In genomic region chr10:71848325-71849277, GRCh38 we compare ENCODE assay signal across 8 cellular contexts. TPM values are rescaled to one million over a fixed set of nuclear protein-coding genes. Genes with fewer than 3 reads are reported as not detected.
DNase-seq lines count a peak whose midpoint lies in the region; ATAC-seq and TF ChIP-seq lines count a peak whose summit lies in the region.

No MANE protein-coding gene starts in this region.

- H4K8ac ChIP-seq in mesenchymal stem cell (ENCODE audit: low read length) = no peak overlapping the region

- H3K4me3 ChIP-seq in cardiac muscle cell (no peak overlapping the region), mammary epithelial cell (replicated peaks in 1 of 3; ENCODE audit: insufficient read depth in 1 of 3, low read depth in 2 of 3, low read length in 3 of 3) (peak overlapping the region in 1 of 3 experiments; percentile 100), mesenchymal stem cell (ENCODE audit: insufficient read depth in 1 of 2, low read depth in 1 of 2, low read length in 2 of 2) (peak overlapping the region in 1 of 2 experiments; percentile 100), uterus (no peak overlapping the region)

- no peak overlapping the region for H3K14ac ChIP-seq in mesenchymal stem cell (ENCODE audit: low read length in 2 of 2)

- no peak for ATAC-seq in Right ventricle myocardium inferior

- H3K27ac ChIP-seq in cardiac muscle cell (peak overlapping the region; percentile 48), mammary epithelial cell (ENCODE audit: insufficient read depth, low read depth, low read length) (no peak overlapping the region), mesenchymal stem cell (ENCODE audit: low read length, poor library complexity, severe bottlenecking) (no peak overlapping the region), uterus (peak overlapping the region; percentile 29 to 92)

- H3K4me1 ChIP-seq in cardiac muscle cell (ENCODE audit: low read depth) (peaks cover 23% of the 10 kb centered on the region), mammary epithelial cell (ENCODE audit: insufficient read depth, low read length) (peaks cover 13% of the 10 kb centered on the region), mesenchymal stem cell (ENCODE audit: control insufficient read depth, insufficient read depth, low read depth, low read length) (peaks cover 14% of the 10 kb centered on the region), uterus (peaks cover 0 to 5% of the 10 kb centered on the region in 2 donors)

- intact Hi-C loops in Right ventricle myocardium inferior (cut with DNase I) (no loop called here), mammary epithelial cell (cut with micrococcal nuclease) (no loop called here), uterus (cut with DNase I; ENCODE audit: low total_unique reads) (no loop called here)

- no peak overlapping the region for H2BK5ac ChIP-seq in mesenchymal stem cell (ENCODE audit: low read depth, low read length, poor library complexity, severe bottlenecking)

- H3K9me3 ChIP-seq in cardiac muscle cell (ENCODE audit: low read depth) = no peaks in the 10 kb centered on the region
- no peaks in the 10 kb centered on the region for H3K9me3 ChIP-seq in mammary epithelial cell (replicated peaks; ENCODE audit: insufficient read depth, low read length)
- H3K9me3 ChIP-seq in mesenchymal stem cell (ENCODE audit: control insufficient read depth, low read length) = no peaks in the 10 kb centered on the region
- H3K9me3 ChIP-seq in uterus = no peaks in the 10 kb centered on the region

- no peak overlapping the region for H2BK12ac ChIP-seq in mesenchymal stem cell (ENCODE audit: low read length in 2 of 2)

- no peak overlapping the region for H3K9ac ChIP-seq in mammary epithelial cell (ENCODE audit: insufficient read depth, low read length)
- peak overlapping the region; percentile 99 for H3K9ac ChIP-seq in mesenchymal stem cell (ENCODE audit: low read length)

- no peaks in the 10 kb centered on the region for H3K27me3 ChIP-seq in cardiac muscle cell
- H3K27me3 ChIP-seq in mammary epithelial cell (ENCODE audit: insufficient read depth, low read length) = no peaks in the 10 kb centered on the region
- H3K27me3 ChIP-seq in mesenchymal stem cell (ENCODE audit: control insufficient read depth in 1 of 2, insufficient read depth in 1 of 2, low read length in 2 of 2) = no peaks in the 10 kb centered on the region
- H3K27me3 ChIP-seq in uterus = no peaks in the 10 kb centered on the region

- H3K79me2 ChIP-seq in mammary epithelial cell (ENCODE audit: insufficient read depth, low read length) = peaks cover 74% of the 10 kb centered on the region

- CTCF ChIA-PET in mammary epithelial cell (lab: Charles Lee; ENCODE audit: low non-redundant PET) = no interaction called here
- CTCF ChIA-PET in GM10248 (lab: Yijun Ruan, JAX) = interaction anchor here (1.2 to 6.7 kb wide), 2 partner anchors 11 to 12 kb away, joined by 3 to 48 read pairs; no protein-coding TSS in a partner anchor

- no peak overlapping the region for H4K91ac ChIP-seq in mesenchymal stem cell (ENCODE audit: low read length)

- H3K36me3 ChIP-seq in cardiac muscle cell (no peaks in the 10 kb centered on the region), mammary epithelial cell (ENCODE audit: insufficient read depth, low read length) (no peaks in the 10 kb centered on the region), mesenchymal stem cell (ENCODE audit: control insufficient read depth in 1 of 2, insufficient read depth in 2 of 2, low read depth in 1 of 2, low read length in 2 of 2) (no peaks in the 10 kb centered on the region), uterus (no peaks in the 10 kb centered on the region)

- H2AK5ac ChIP-seq in mesenchymal stem cell (ENCODE audit: low read length, severe bottlenecking) = no peak overlapping the region

- no peak overlapping the region for H2BK15ac ChIP-seq in mesenchymal stem cell (ENCODE audit: low read depth, poor library complexity, severe bottlenecking)

- no peak overlapping the region for H3K18ac ChIP-seq in mesenchymal stem cell (ENCODE audit: low read depth in 1 of 2, low read length in 2 of 2)

- in situ Hi-C loops in mammary epithelial cell (cut with MboI; ENCODE audit: low sequenced_read_pairs in 2 of 2) = no loop called here

- H3K4me2 ChIP-seq in mammary epithelial cell (ENCODE audit: insufficient read depth, low read depth, low read length) = peak overlapping the region; percentile 88
- H3K4me2 ChIP-seq in mesenchymal stem cell (ENCODE audit: low read length, poor library complexity, severe bottlenecking) = no peak overlapping the region

- dilution Hi-C loops in mammary epithelial cell (cut with HindIII; ENCODE audit: low sequenced_read_pairs) = loop anchor here (5.0 kb wide), 1 partner anchor 59 kb away; no protein-coding TSS in a partner anchor

- H3K79me1 ChIP-seq in mesenchymal stem cell (replicated peaks; ENCODE audit: low read length, poor library complexity, severe bottlenecking) = peaks cover 1% of the 10 kb centered on the region

- H4K20me1 ChIP-seq in mammary epithelial cell (ENCODE audit: insufficient read depth, low read length) = no peaks in the 10 kb centered on the region

- H3K23ac ChIP-seq in mesenchymal stem cell (ENCODE audit: low read length in 2 of 2) = no peak overlapping the region

- no peak overlapping the region for H2BK120ac ChIP-seq in mesenchymal stem cell (ENCODE audit: low read depth, low read length)

- BruUV-seq in mammary epithelial cell (replicated peaks; lab: Mats Ljungman, UMichigan) = no TSS peak

- POLR2A ChIA-PET in GM10248 (lab: Yijun Ruan, JAX) = interaction anchor here (0.6 to 1.2 kb wide), 3 partner anchors 8 to 13 kb away, joined by 4 to 8 read pairs (median 5); no protein-coding TSS in a partner anchor

- DNase-seq in cardiac muscle cell (ENCODE audit: low read depth in 1 of 2, low spot score in 1 of 2) (no peak), Right ventricle myocardium inferior (ENCODE audit: missing footprints) (no peak), mammary epithelial cell (no peak), mesenchymal stem cell (no peak), uterus (no peak), NCI-H2081 (lab: John Stamatoyannopoulos, UW) (no peak), DMS79 treated with DMSO at 0.1 percent for 48 hours (lab: John Stamatoyannopoulos, UW) (no peak), GM10248 (ENCODE audit: extremely low spot score) (no peak)

- TF ChIP-seq CTCF in cardiac muscle cell (IDR thresholded peaks at IDR 0.05; ENCODE audit: low read depth, low read length) (no peak), mammary epithelial cell (conservative IDR thresholded peaks at IDR 0.05 in 1 of 2, IDR thresholded peaks at IDR 0.05 in 1 of 2; ENCODE audit: extremely low read depth in 1 of 2, insufficient read depth in 1 of 2, low read depth in 1 of 2, low read length in 2 of 2) (no peak), uterus (IDR thresholded peaks at IDR 0.05) (no peak), GM10248 (IDR thresholded peaks at IDR 0.05; ENCODE audit: control extremely low read depth, extremely low read depth, low read depth, missing control alignments) (no peak)

- H3K4ac ChIP-seq in mesenchymal stem cell (ENCODE audit: low read depth in 1 of 2, low read length in 2 of 2) = no peak overlapping the region

- TF ChIP-seq POLR2A in uterus (IDR thresholded peaks at IDR 0.05) = no peak

- 90% methylated on average over 11 of the region's 11 CpGs for WGBS in mammary epithelial cell (ENCODE audit: low coverage, missing lambda C conversion rate)
- WGBS in mesenchymal stem cell = 80% methylated on average over 10 of the region's 11 CpGs

- H2AFZ ChIP-seq in mammary epithelial cell (ENCODE audit: low read depth, low read length) (no peak overlapping the region), mesenchymal stem cell (ENCODE audit: low read depth, low read length) (no peak overlapping the region)

RNA-seq across cellular contexts. Expression of gene PSAP, which starts 2.5 kb away (rescaled TPM):
- 554 and 624 TPM in 2 replicates for total RNA-seq in cardiac muscle cell
- polyA plus RNA-seq in cardiac muscle cell = 844 and 1,063 TPM in 2 replicates
- total RNA-seq in Right ventricle myocardium inferior = 1,777 TPM
- total RNA-seq in mammary epithelial cell = 1,000 to 10,000 TPM in 1 of 2 donors, 100 to 1,000 TPM in 1; 655 to 1,757 TPM
- 864 TPM for polyA plus RNA-seq in mammary epithelial cell
- polyA minus RNA-seq in mammary epithelial cell = 764 TPM
- 688 TPM for polyA plus RNA-seq in mesenchymal stem cell (2013, experiment 1 of 2)
- polyA plus RNA-seq in mesenchymal stem cell (2013, experiment 2 of 2) = 698 TPM
- total RNA-seq in uterus = 100 to 1,000 TPM; 603 to 903 (median 759) TPM

Comparison
In these comparisons a context has a peak if more than half of its experiments do, and no peak if none do; other contexts are left out.
1. H3K27ac ChIP-seq: peak in cardiac muscle cell (single experiment) and uterus (2 of 2); none in mammary epithelial cell (single experiment) and mesenchymal stem cell (single experiment).